Comparison of ENCODE assay signal across 1 cellular context in genomic region chr19:6694147-6694815, GRCh38.
TF ChIP-seq lines count a peak whose summit lies in the region.

No MANE protein-coding gene starts in this region.

TF ChIP-seq in HCT116, 20 proteins besides CTCF, POLR2A, EP300 and RAD21 (continued from another document):
- TF ChIP-seq REST (IDR thresholded peaks at IDR 0.05; ENCODE audit: low read depth) (no peak), MAX (IDR thresholded peaks at IDR 0.05) (no peak), ATF3 (IDR thresholded peaks at IDR 0.05) (no peak), ELF1 (IDR thresholded peaks at IDR 0.05; ENCODE audit: borderline replicate concordance, low read depth) (no peak), EZH2phosphoT487 (IDR thresholded peaks at IDR 0.05; ENCODE audit: borderline replicate concordance) (no peak), EZH2 (IDR thresholded peaks at IDR 0.05) (no peak), CBX3 (IDR thresholded peaks at IDR 0.05; ENCODE audit: low read depth) (no peak), SRF (IDR thresholded peaks at IDR 0.05; ENCODE audit: low read depth) (no peak), ZNF274 (IDR thresholded peaks at IDR 0.05; ENCODE audit: low read depth, low read length) (no peak), ZBTB33 (IDR thresholded peaks at IDR 0.05; ENCODE audit: extremely low read depth, insufficient replicate concordance, low read length) (no peak), JUND (IDR thresholded peaks at IDR 0.05) (no peak), EGR1 (IDR thresholded peaks at IDR 0.05; ENCODE audit: low read depth) (no peak), ZFX (IDR thresholded peaks at IDR 0.05) (no peak)
TF ChIP-seq in HCT116: peak in this region for 0.
